Comparison of ENCODE assay signal across 32 cellular contexts in genomic region chr12:13597166-13597565, GRCh38.
"Had no signal": no experiment of that assay in that cellular context is flagged by ENCODE, and none has a peak within 500 bp of the region (broad histone marks: within the 10 kb centered on the region; RNA-seq: fewer than 3 reads in every experiment).

No MANE protein-coding gene starts in this region.

- FAIRE-seq: endometrium, endothelial cell of umbilical vein had no signal

- DNase-seq: activated CD4-positive, alpha-beta memory T cell treated with anti-CD3 and anti-CD28 coated beads for 36 hours; activated CD4-positive, alpha-beta T cell treated with anti-CD3 and anti-CD28 coated beads for 36 hours; activated CD4-positive, alpha-beta T cell treated with anti-CD3 and anti-CD28 coated beads, Interleukin-2, amount 10 ng/mL, durations not matched to agents 24 days and 14 days; activated CD4-positive, CD25-positive, alpha-beta regulatory T cell; activated CD4-positive, CD25-positive, alpha-beta regulatory T cell treated with anti-CD3 and anti-CD28 coated beads, Interleukin-2, amount 50 U/mL, for 72 hours; activated CD8-positive, alpha-beta memory T cell treated with anti-CD3 and anti-CD28 coated beads, Interleukin-2, amount 10 ng/mL, durations not matched to agents 7 days and 5 days; activated CD8-positive, alpha-beta memory T cell treated with anti-CD3 and anti-CD28 coated beads, Interleukin-2, amount 50 U/mL, for 48 hours; activated CD8-positive, alpha-beta T cell treated with anti-CD3 and anti-CD28 coated beads, Interleukin-2, amount 10 ng/mL, durations not matched to agents 7 days and 5 days; activated gamma-delta T cell; activated naive CD4-positive, alpha-beta T cell; activated naive CD4-positive, alpha-beta T cell treated with anti-CD3 and anti-CD28 coated beads, Interleukin-2, amount 10 ng/mL, durations not matched to agents 7 days and 5 days; activated naive CD8-positive, alpha-beta T cell treated with anti-CD3 and anti-CD28 coated beads, Interleukin-2, amount 10 ng/mL, durations not matched to agents 7 days and 5 days; activated T-cell treated with anti-CD3 and anti-CD28 coated beads for 4 hours; activated T-cell treated with anti-CD3 and anti-CD28 coated beads, Interleukin-2, amount 50 U/mL, for 24 hours; activated T-cell treated with anti-CD3 and anti-CD28 coated beads, Interleukin-2, amount 50 U/mL, for 72 hours; central memory CD4-positive, alpha-beta T cell; cerebellar nuclear complex; colonic mucosa; effector CD4-positive, alpha-beta T cell; effector memory CD8-positive, alpha-beta T cell; esophagus squamous epithelium; foreskin melanocyte; heart right ventricle; T-helper 2 cell had no signal

- H3K36me3 ChIP-seq: ascending aorta, breast epithelium, cardiac muscle cell, colonic mucosa, esophagus squamous epithelium, gastroesophageal sphincter, heart right ventricle had no signal

- ATAC-seq: activated CD4-positive, alpha-beta T cell treated with anti-CD3 and anti-CD28 coated beads for 36 hours; activated CD8-positive, alpha-beta memory T cell treated with anti-CD3 and anti-CD28 coated beads, Interleukin-2, amount 10 ng/mL, durations not matched to agents 7 days and 5 days; activated CD8-positive, alpha-beta T cell treated with anti-CD3 and anti-CD28 coated beads, Interleukin-2, amount 10 ng/mL, durations not matched to agents 7 days and 5 days; activated naive CD4-positive, alpha-beta T cell treated with anti-CD3 and anti-CD28 coated beads, Interleukin-2, amount 50 U/mL, for 72 hours; activated T-cell treated with anti-CD3 and anti-CD28 coated beads, Interleukin-2, amount 50 U/mL, for 72 hours; effector memory CD8-positive, alpha-beta T cell; heart right ventricle had no signal

- H3K4me3 ChIP-seq: ascending aorta, breast epithelium, cardiac muscle cell, colonic mucosa, esophagus squamous epithelium, gastroesophageal sphincter, heart right ventricle had no signal

- H3K27me3 ChIP-seq: ascending aorta, breast epithelium, cardiac muscle cell, colonic mucosa, esophagus squamous epithelium, gastroesophageal sphincter, heart right ventricle had no signal

- H3K9me3 ChIP-seq: ascending aorta, breast epithelium, colonic mucosa, esophagus squamous epithelium, gastroesophageal sphincter had no signal

- H3K27ac ChIP-seq: ascending aorta, breast epithelium, cardiac muscle cell, colonic mucosa, epithelial cell of prostate, esophagus squamous epithelium, gastroesophageal sphincter, heart right ventricle had no signal

- H3K4me1 ChIP-seq: ascending aorta, breast epithelium, colonic mucosa, esophagus squamous epithelium, gastroesophageal sphincter had no signal
